2 cellular contexts compared by ENCODE assay signal in genomic region chr16:73663720-73664119, GRCh38.
TF ChIP-seq lines count a peak whose summit lies in the region.

No MANE protein-coding gene starts in this region.

TF ChIP-seq in GM23338, 12 proteins besides CTCF, POLR2A, EP300 and RAD21 (continued from another document):
- TF ChIP-seq ZNF462 (CRISPR knock-in tag; IDR thresholded peaks at IDR 0.05) = 0 out of 2 replicates have a peak, but pooled peaks have one; percentile 5
- TF ChIP-seq JUNB (IDR thresholded peaks at IDR 0.05; ENCODE audit: unreplicated experiment) = no peak
- no peak for TF ChIP-seq REST (IDR thresholded peaks at IDR 0.05; ENCODE audit: unreplicated experiment)
- no peak for TF ChIP-seq ETS1 (IDR thresholded peaks at IDR 0.05)

TF ChIP-seq in WTC11, 78 proteins besides CTCF, POLR2A, EP300 and RAD21 (continued from another document):
- no peak for TF ChIP-seq FOXP4 (CRISPR knock-in tag; IDR thresholded peaks at IDR 0.05)
- TF ChIP-seq ERG (CRISPR knock-in tag; IDR thresholded peaks at IDR 0.05) = no peak
